In genomic region chr4:76179398-76180318, GRCh38 we compare ENCODE assay signal across 8 cellular contexts. TPM values are rescaled to one million over a fixed set of nuclear protein-coding genes. Genes with fewer than 3 reads are reported as not detected.
DNase-seq lines count a peak whose midpoint lies in the region; ATAC-seq, FAIRE-seq and TF ChIP-seq lines count a peak whose summit lies in the region.

No MANE protein-coding gene starts in this region.

- peak; percentile 37 for DNase-seq in NK-92 treated with Interleukin-12 subunit alpha and Interleukin-12 subunit beta, amount 100 ng/mL, for 24 hours (lab: John Stamatoyannopoulos, UW)
- DNase-seq in NK-92 (lab: John Stamatoyannopoulos, UW; ENCODE audit: unreplicated experiment) (no peak), NCI-H2107 (lab: John Stamatoyannopoulos, UW) (peak; percentile 30), K562 (ENCODE audit: extremely low read depth in 1 of 4, low spot score in 3 of 4) (peak; percentile 77 to 90 (median 83)), iPS-NIHi11 (ENCODE audit: low spot score) (peak; percentile 89)
- DNase-seq in stimulated activated CD4-positive, alpha-beta T cell treated with anti-CD3 and anti-CD28 coated beads, Interleukin-12 subunit alpha, Interleukin-12 subunit beta, amount 100 ng/mL, for 24 hours (ENCODE audit: low read depth in 2 of 2), result peak; percentile 51 to 80

- POLR2A ChIA-PET in K562 (lab: Yijun Ruan, JAX), result interaction anchor here (0.5 to 1.3 kb wide), 2 partner anchors 16 to 197 kb away, joined by 3 to 6 read pairs; no protein-coding TSS in a partner anchor

- ATAC-seq in HG03045 (IDR thresholded peaks at IDR 0.05; ENCODE audit: unreplicated experiment) (peak; percentile 80), K562 (peak; percentile 100)

- 28% methylated on average over 11 of the region's 11 CpGs for WGBS in K562 (ENCODE audit: insufficient coverage, low coverage, missing lambda C conversion rate)

- peak overlapping the region; percentile 34 for H3K4me2 ChIP-seq in K562 (ENCODE audit: insufficient read depth, low read length)

- no peaks in the 10 kb centered on the region for H3K27me3 ChIP-seq in K562 (ENCODE audit: control insufficient read depth in 2 of 2, insufficient read depth in 2 of 2, low read length in 2 of 2)

- no peaks in the 10 kb centered on the region for H4K20me1 ChIP-seq in K562 (replicated peaks; ENCODE audit: control insufficient read depth, insufficient read depth, low read length)

- peaks cover 17% of the 10 kb centered on the region; the same call in 2 of the 3 replicates for H3K36me3 ChIP-seq in K562 (ENCODE audit: control insufficient read depth, insufficient read depth, low read length)

- 0 out of 2 replicates have a peak overlapping the region, but pooled peaks have one; percentile 48 for H2AFZ ChIP-seq in K562 (ENCODE audit: low read depth, low read length)

- TF ChIP-seq EP300 in K562 (IDR thresholded peaks at IDR 0.05; ENCODE audit: low read length), result no peak

- peak; percentile 79 to 92 for TF ChIP-seq RAD21 in K562 (CRISPR knock-in tag; conservative IDR thresholded peaks at IDR 0.05 in 1 of 2, IDR thresholded peaks at IDR 0.05 in 1 of 2)

- peak; percentile 84 to 91 (median 90) for TF ChIP-seq CTCF in K562 (IDR thresholded peaks at IDR 0.05 in 2 of 3, conservative IDR thresholded peaks at IDR 0.05 in 1 of 3; ENCODE audit: insufficient read depth in 2 of 3, low read depth in 1 of 3, low read length in 3 of 3)

- FAIRE-seq in TTC549 (lab: Jason Lieb, UNC), result peak; percentile 19
- FAIRE-seq in K562 (lab: Jason Lieb, UNC), result peak; percentile 90

- H3K27ac ChIP-seq in K562 (ENCODE audit: extremely low read depth, low read depth, low read length), result peak overlapping the region; percentile 13; the same call in 1 of the 3 replicates

- H3K9ac ChIP-seq in K562 (ENCODE audit: insufficient read depth in 1 of 2, low read depth in 2 of 2, low read length in 2 of 2), result no peak overlapping the region

- H3K79me2 ChIP-seq in K562 (ENCODE audit: control insufficient read depth, insufficient read depth, low read length), result no peaks in the 10 kb centered on the region

- no peaks in the 10 kb centered on the region for H3K9me3 ChIP-seq in K562 (replicated peaks; ENCODE audit: control insufficient read depth, insufficient read depth, low read depth, low read length)

- H3K9me1 ChIP-seq in K562 (ENCODE audit: control insufficient read depth, insufficient read depth, low read length), result no peaks in the 10 kb centered on the region

- peaks cover 0 to 5% of the 10 kb centered on the region in 2 experiments; a peak in 3 of 5 replicates for H3K4me1 ChIP-seq in K562 (replicated peaks in 1 of 2; ENCODE audit: control insufficient read depth in 2 of 2, insufficient read depth in 2 of 2, low read length in 2 of 2)

- CTCF ChIA-PET in K562 (lab: Yijun Ruan, JAX; ENCODE audit: low intra/inter-chr PET ratio), result interaction anchor here (0.6 to 2.9 kb wide), 4 partner anchors 199 to 325 kb away, joined by 3 to 13 read pairs (median 6); no protein-coding TSS in a partner anchor

- intact Hi-C loops in K562 (cut with micrococcal nuclease), result loop anchor here (1.0 to 5.0 kb wide), 5 partner anchors 67 to 328 kb away; no protein-coding TSS in a partner anchor

- no peak overlapping the region for H3K4me3 ChIP-seq in K562

- in situ Hi-C loops in K562 (cut with MboI), result no loop called here

- TF ChIP-seq POLR2A in K562 (conservative IDR thresholded peaks at IDR 0.05), result no peak

- no TSS peak for BruUV-seq in K562 (replicated peaks; lab: Mats Ljungman, UMichigan)

TF ChIP-seq in K562, 482 proteins besides CTCF, POLR2A, EP300 and RAD21 (continues in another document):
- TF ChIP-seq, protein P1, sequence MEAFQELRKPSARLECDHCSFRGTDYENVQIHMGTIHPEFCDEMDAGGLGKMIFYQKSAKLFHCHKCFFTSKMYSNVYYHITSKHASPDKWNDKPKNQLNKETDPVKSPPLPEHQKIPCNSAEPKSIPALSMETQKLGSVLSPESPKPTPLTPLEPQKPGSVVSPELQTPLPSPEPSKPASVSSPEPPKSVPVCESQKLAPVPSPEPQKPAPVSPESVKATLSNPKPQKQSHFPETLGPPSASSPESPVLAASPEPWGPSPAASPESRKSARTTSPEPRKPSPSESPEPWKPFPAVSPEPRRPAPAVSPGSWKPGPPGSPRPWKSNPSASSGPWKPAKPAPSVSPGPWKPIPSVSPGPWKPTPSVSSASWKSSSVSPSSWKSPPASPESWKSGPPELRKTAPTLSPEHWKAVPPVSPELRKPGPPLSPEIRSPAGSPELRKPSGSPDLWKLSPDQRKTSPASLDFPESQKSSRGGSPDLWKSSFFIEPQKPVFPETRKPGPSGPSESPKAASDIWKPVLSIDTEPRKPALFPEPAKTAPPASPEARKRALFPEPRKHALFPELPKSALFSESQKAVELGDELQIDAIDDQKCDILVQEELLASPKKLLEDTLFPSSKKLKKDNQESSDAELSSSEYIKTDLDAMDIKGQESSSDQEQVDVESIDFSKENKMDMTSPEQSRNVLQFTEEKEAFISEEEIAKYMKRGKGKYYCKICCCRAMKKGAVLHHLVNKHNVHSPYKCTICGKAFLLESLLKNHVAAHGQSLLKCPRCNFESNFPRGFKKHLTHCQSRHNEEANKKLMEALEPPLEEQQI (IDR thresholded peaks at IDR 0.05), result 0 out of 2 replicates have a peak, but pooled peaks have one; percentile 47
- TF ChIP-seq SMC3 (conservative IDR thresholded peaks at IDR 0.05; ENCODE audit: insufficient read depth, low read depth, low read length) (peak; percentile 89), ZC3H4 (CRISPR knock-in tag; IDR thresholded peaks at IDR 0.05; ENCODE audit: borderline replicate concordance) (no peak), RCOR1 (IDR thresholded peaks at IDR 0.05; ENCODE audit: borderline replicate concordance in 1 of 2, low read depth in 2 of 2, low read length in 2 of 2) (peak in 1 of 2 experiments; percentile 23; a peak in 1 of 4 replicates), FOSL1 (tag; conservative IDR thresholded peaks at IDR 0.05) (peak; percentile 85), CBFA2T3 (IDR thresholded peaks at IDR 0.05) (peak; percentile 57), MEIS2 (IDR thresholded peaks at IDR 0.05; ENCODE audit: partially characterized antibody) (peak; percentile 56), CREM (IDR thresholded peaks at IDR 0.05; ENCODE audit: low read depth) (0 out of 2 replicates have a peak, but pooled peaks have one; percentile 9), CBFA2T2 (conservative IDR thresholded peaks at IDR 0.05) (peak; percentile 37; the same call in 1 of the 2 replicates), ZBTB1 (CRISPR knock-in tag; IDR thresholded peaks at IDR 0.05; ENCODE audit: borderline replicate concordance, low read depth) (no peak), MYC (IDR thresholded peaks at IDR 0.05; ENCODE audit: low read depth, low read length) (0 out of 2 replicates have a peak, but pooled peaks have one; percentile 16), MYC (CRISPR knock-in tag; IDR thresholded peaks at IDR 0.05; ENCODE audit: borderline replicate concordance, low read depth) (no peak), CC2D1A (IDR thresholded peaks at IDR 0.05) (peak; percentile 67; the same call in 1 of the 2 replicates)
- TF ChIP-seq, protein P2, sequence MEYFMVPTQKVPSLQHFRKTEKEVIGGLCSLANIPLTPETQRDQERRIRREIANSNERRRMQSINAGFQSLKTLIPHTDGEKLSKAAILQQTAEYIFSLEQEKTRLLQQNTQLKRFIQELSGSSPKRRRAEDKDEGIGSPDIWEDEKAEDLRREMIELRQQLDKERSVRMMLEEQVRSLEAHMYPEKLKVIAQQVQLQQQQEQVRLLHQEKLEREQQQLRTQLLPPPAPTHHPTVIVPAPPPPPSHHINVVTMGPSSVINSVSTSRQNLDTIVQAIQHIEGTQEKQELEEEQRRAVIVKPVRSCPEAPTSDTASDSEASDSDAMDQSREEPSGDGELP (CRISPR knock-in tag; IDR thresholded peaks at IDR 0.05; ENCODE audit: borderline replicate concordance), result peak; percentile 40; the same call in 1 of the 2 replicates

RNA-seq across cellular contexts. Expression of gene NUP54, which starts 31.5 kb away (rescaled TPM):
- total RNA-seq in K562 (2011; cell fraction: chromatin; rRNA removed; ENCODE audit: low replicate concordance), result 34.2 and 138 TPM in 2 replicates
- 17.2 and 22.5 TPM in 2 replicates for total RNA-seq in K562 (2011; cell fraction: nucleolus; rRNA removed)
- 41.9 and 59.5 TPM in 2 replicates for total RNA-seq in K562 (2011; cell fraction: nucleoplasm; rRNA removed)
- total RNA-seq in K562 (2014; rRNA removed) (42.5 and 58.8 TPM in 2 replicates), K562 (2014; rRNA removed; fragmentation: Illumina TruSeq; extraction: Trizol) (94.6 and 113 TPM in 2 replicates), K562 (2015; rRNA removed; fragmentation: Illumina TruSeq; extraction: Trizol) (81.2 and 83.4 TPM in 2 replicates), K562 (2021) (67.7 and 70.2 TPM in 2 replicates)
- polyA plus RNA-seq in K562 (2011; rRNA removed) (89.3 and 115 TPM in 2 replicates), K562 (2014; fragmentation: Illumina TruSeq; extraction: Trizol) (65.0 and 70.5 TPM in 2 replicates), K562 (2014; fragmentation: Nextera tagmentation; extraction: Ambion mirVana) (10 to 100 TPM; 29.6 to 43.1 TPM), K562 (2014; rRNA removed) (55.1 and 57.5 TPM in 2 replicates)
- 22.1 and 40.7 TPM in 2 replicates for polyA plus RNA-seq in K562 (2011; cell fraction: cytosol; rRNA removed)
- polyA plus RNA-seq in K562 (2011; cell fraction: nucleus; rRNA removed), result 42.9 and 80.8 TPM in 2 replicates
- 42.6 and 50.8 TPM in 2 replicates for polyA plus RNA-seq in K562 (2012)
- 215 and 219 TPM in 2 replicates for polyA minus RNA-seq in K562 (2011; rRNA and poly(A)+ RNA removed)
- polyA minus RNA-seq in K562 (2011; cell fraction: cytosol; rRNA and poly(A)+ RNA removed), result 58.7 and 70.0 TPM in 2 replicates
- 25.0 and 62.5 TPM in 2 replicates for polyA minus RNA-seq in K562 (2011; cell fraction: nucleus; rRNA and poly(A)+ RNA removed)

RNA-seq across cellular contexts. Expression of gene SCARB2, which starts 34.0 kb away (rescaled TPM):
- 31.3 and 49.9 TPM in 2 replicates for total RNA-seq in K562 (2011; cell fraction: chromatin; rRNA removed; ENCODE audit: low replicate concordance)
- 18.7 and 26.6 TPM in 2 replicates for total RNA-seq in K562 (2011; cell fraction: nucleolus; rRNA removed)
- total RNA-seq in K562 (2011; cell fraction: nucleoplasm; rRNA removed), result 35.0 and 62.6 TPM in 2 replicates
- total RNA-seq in K562 (2014; rRNA removed) (17.8 and 17.9 TPM in 2 replicates), K562 (2014; rRNA removed; fragmentation: Illumina TruSeq; extraction: Trizol) (19.3 and 20.0 TPM in 2 replicates), K562 (2015; rRNA removed; fragmentation: Illumina TruSeq; extraction: Trizol) (25.8 TPM in 2 replicates), K562 (2021) (16.6 and 18.4 TPM in 2 replicates)
- polyA plus RNA-seq in K562 (2011; rRNA removed) (17.3 and 21.0 TPM in 2 replicates), K562 (2014; fragmentation: Illumina TruSeq; extraction: Trizol) (16.9 and 18.9 TPM in 2 replicates), K562 (2014; fragmentation: Nextera tagmentation; extraction: Ambion mirVana) (1 to 10 TPM; 6.1 to 8.8 TPM), K562 (2014; rRNA removed) (10.1 and 14.9 TPM in 2 replicates)
- polyA plus RNA-seq in K562 (2011; cell fraction: cytosol; rRNA removed), result 5.9 and 9.0 TPM in 2 replicates
- polyA plus RNA-seq in K562 (2011; cell fraction: nucleus; rRNA removed), result 10.3 and 14.5 TPM in 2 replicates
- 14.0 and 25.8 TPM in 2 replicates for polyA plus RNA-seq in K562 (2012)
- polyA minus RNA-seq in K562 (2011; rRNA and poly(A)+ RNA removed), result 47.7 and 52.6 TPM in 2 replicates
- 10.3 and 19.3 TPM in 2 replicates for polyA minus RNA-seq in K562 (2011; cell fraction: cytosol; rRNA and poly(A)+ RNA removed)
- polyA minus RNA-seq in K562 (2011; cell fraction: nucleus; rRNA and poly(A)+ RNA removed), result 16.0 and 24.0 TPM in 2 replicates
